In the genomic region with DNA sequence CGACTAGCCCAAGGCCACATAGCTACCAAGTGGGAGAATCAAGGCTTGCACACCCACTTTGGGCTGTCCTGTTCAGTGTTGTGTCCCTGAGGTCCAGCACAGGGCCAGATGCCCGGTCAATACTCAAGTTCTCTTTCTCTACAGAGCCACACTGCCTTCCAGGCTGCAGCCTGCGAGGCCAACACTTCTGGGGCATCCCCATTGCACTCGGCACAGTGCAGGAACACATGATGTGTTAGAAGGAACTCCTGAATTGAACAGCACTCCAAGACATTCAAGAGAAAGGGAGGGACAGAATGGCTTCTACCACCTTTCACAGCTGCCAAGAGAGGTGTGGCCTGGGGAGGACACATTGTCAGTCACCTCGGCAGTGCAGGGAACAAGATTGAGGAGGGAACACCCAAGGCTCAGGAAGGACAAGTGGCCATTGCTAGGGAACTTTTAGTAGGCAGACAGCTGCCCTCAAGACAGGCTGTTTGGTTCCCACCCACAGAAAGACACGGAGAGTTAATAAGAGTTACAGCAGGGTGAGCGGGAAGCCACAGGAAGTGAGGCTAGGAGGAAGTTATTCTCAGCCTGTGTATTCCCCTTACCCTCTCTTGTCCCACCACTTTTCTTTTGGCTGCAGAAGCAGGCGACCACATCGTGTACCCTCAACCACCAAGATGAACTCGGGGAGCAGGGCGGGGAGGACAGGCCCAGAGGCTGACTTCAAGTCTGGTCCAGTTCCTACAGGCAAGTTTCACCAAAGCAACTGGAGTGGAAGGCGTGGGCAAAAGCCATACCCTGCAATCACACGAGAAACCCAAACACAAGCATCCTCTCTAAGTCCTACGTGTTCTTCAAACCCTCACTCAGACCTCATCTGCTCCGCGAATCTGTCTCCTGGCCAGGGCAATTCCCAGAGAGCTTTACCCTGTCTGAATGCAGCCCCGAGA, we compare ENCODE assay signal across 10 cellular contexts.
DNase-seq lines count a peak whose midpoint lies in the region; ATAC-seq, FAIRE-seq and TF ChIP-seq lines count a peak whose summit lies in the region.
"Had no signal": no experiment of that assay in that cellular context is flagged by ENCODE, and none has a peak within 500 bp of the region (broad histone marks: within the 10 kb centered on the region; RNA-seq: fewer than 3 reads in every experiment).

No MANE protein-coding gene starts in this region.

- H3K36me3 Mint-ChIP-seq in WTC11 = no peaks in the 10 kb centered on the region

- no peak for TF ChIP-seq POLR2A in ovary (IDR thresholded peaks at IDR 0.05)

- WGBS in ovary, 3 donors = 84 to 87% (median 86%) methylated on average over 17 of the region's 17 CpGs

- H3K4me3 Mint-ChIP-seq in WTC11 = no peak overlapping the region

- no peaks in the 10 kb centered on the region for H3K9me3 ChIP-seq in ovary
- H3K9me3 ChIP-seq: adrenal gland had no signal

- no peak overlapping the region for H3K27ac Mint-ChIP-seq in WTC11

- no peaks in the 10 kb centered on the region for H3K36me3 ChIP-seq in ovary
- H3K36me3 ChIP-seq: adrenal gland had no signal

- POLR2A ChIA-PET in WTC11 (lab: Charles Lee) = no interaction called here

- H3K27ac ChIP-seq in dorsolateral prefrontal cortex (peak overlapping the region in 49 of 59 donors; percentile 1 to 78 (median 46)), ovary (no peak overlapping the region)

- H3K4me3 ChIP-seq in dorsolateral prefrontal cortex (peak overlapping the region in 11 of 59 donors; percentile 3 to 40 (median 23)), ovary (no peak overlapping the region)
- H3K4me3 ChIP-seq: adrenal gland had no signal

- DNase-seq in CD1c-positive myeloid dendritic cell (ENCODE audit: extremely low spot score) = peak; percentile 38
- DNase-seq in GM19239 (ENCODE audit: insufficient read length, low spot score) = no peak
- DNase-seq in dorsolateral prefrontal cortex = no peak
- no peak for DNase-seq in hippocampal formation (lab: John Stamatoyannopoulos, UW)
- no peak for DNase-seq in ovary
- DNase-seq in HUDEP-2 (lab: John Stamatoyannopoulos, UW; ENCODE audit: unreplicated experiment in 76 of 76) = no peak
- no peak for DNase-seq in WTC11 (ENCODE audit: low spot score)

- H3K4me1 Mint-ChIP-seq in WTC11 = peaks cover 29% of the 10 kb centered on the region

- peak; percentile 78 for FAIRE-seq in GM19239 (lab: Jason Lieb, UNC)
- FAIRE-seq: islet of Langerhans had no signal

- no peak for TF ChIP-seq EP300 in ovary (IDR thresholded peaks at IDR 0.05)

- no peaks in the 10 kb centered on the region for H3K4me1 ChIP-seq in ovary (ENCODE audit: insufficient read depth)
- H3K4me1 ChIP-seq: adrenal gland had no signal

- H3K27me3 Mint-ChIP-seq in WTC11 (ENCODE audit: low read depth) = no peaks in the 10 kb centered on the region

- H3K9me3 Mint-ChIP-seq in WTC11 = peaks cover 8% of the 10 kb centered on the region

- TF ChIP-seq CTCF in dorsolateral prefrontal cortex (IDR thresholded peaks at IDR 0.05 in 54 of 56, conservative IDR thresholded peaks at IDR 0.05 in 2 of 56; ENCODE audit: low read depth in 1 of 56, partially characterized antibody in 56 of 56) (no peak), ovary (IDR thresholded peaks at IDR 0.05) (no peak), WTC11 (IDR thresholded peaks at IDR 0.05) (no peak)

- ATAC-seq in HG03469 (IDR thresholded peaks at IDR 0.05; ENCODE audit: unreplicated experiment) = peak; percentile 39
- no peak for ATAC-seq in WTC11

- intact Hi-C loops in dorsolateral prefrontal cortex (cut with DNase I) (no loop called here), ovary (cut with DNase I) (no loop called here)

- H3K27me3 ChIP-seq in dorsolateral prefrontal cortex (no peaks in the 10 kb centered on the region), ovary (no peaks in the 10 kb centered on the region)
- H3K27me3 ChIP-seq: adrenal gland had no signal

- CTCF ChIA-PET in WTC11 (lab: Charles Lee) = no interaction called here

TF ChIP-seq in WTC11, 78 proteins besides CTCF, POLR2A, EP300 and RAD21:
- TF ChIP-seq IRF2 (CRISPR knock-in tag; IDR thresholded peaks at IDR 0.05; ENCODE audit: borderline replicate concordance, low read depth) (no peak), GTF2I (CRISPR knock-in tag; conservative IDR thresholded peaks at IDR 0.05) (no peak)
- TF ChIP-seq, protein P1, sequence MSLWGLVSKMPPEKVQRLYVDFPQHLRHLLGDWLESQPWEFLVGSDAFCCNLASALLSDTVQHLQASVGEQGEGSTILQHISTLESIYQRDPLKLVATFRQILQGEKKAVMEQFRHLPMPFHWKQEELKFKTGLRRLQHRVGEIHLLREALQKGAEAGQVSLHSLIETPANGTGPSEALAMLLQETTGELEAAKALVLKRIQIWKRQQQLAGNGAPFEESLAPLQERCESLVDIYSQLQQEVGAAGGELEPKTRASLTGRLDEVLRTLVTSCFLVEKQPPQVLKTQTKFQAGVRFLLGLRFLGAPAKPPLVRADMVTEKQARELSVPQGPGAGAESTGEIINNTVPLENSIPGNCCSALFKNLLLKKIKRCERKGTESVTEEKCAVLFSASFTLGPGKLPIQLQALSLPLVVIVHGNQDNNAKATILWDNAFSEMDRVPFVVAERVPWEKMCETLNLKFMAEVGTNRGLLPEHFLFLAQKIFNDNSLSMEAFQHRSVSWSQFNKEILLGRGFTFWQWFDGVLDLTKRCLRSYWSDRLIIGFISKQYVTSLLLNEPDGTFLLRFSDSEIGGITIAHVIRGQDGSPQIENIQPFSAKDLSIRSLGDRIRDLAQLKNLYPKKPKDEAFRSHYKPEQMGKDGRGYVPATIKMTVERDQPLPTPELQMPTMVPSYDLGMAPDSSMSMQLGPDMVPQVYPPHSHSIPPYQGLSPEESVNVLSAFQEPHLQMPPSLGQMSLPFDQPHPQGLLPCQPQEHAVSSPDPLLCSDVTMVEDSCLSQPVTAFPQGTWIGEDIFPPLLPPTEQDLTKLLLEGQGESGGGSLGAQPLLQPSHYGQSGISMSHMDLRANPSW (CRISPR knock-in tag; conservative IDR thresholded peaks at IDR 0.05; ENCODE audit: low read depth) = no peak
TF ChIP-seq in WTC11: peak in this region for 0.

Comparison
In these comparisons a context has a peak if more than half of its experiments do, and no peak if none do; other contexts are left out.
1. H3K27ac ChIP-seq: peak in dorsolateral prefrontal cortex (49 of 59); none in ovary (0 of 2).